In the genomic region with DNA sequence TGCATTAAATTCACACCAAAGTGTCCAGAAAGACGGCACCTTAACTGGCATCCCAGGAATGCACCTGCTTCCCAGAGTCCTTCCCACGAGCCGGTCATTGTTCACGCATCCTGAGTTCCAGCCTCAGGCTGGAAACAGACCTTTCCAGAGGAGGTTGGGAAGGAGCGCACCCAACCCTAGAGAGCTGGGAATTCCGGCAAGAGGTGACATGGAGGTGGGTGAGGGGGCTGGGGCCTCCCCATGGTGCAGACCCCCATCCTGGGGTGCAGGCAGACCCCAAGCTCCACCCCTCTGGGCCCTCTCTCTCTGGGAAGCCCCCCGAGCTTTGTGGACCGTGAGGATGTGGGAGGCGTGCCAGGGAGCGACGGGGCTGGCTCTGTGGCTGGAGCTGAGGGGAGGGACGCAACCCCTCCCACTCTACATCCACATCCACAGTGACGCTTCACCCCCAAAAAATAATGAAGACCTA, we compare ENCODE assay signal across 11 cellular contexts. TPM values are rescaled to one million over a fixed set of nuclear protein-coding genes. Genes with fewer than 3 reads are reported as not detected.
DNase-seq lines count a peak whose midpoint lies in the region; ATAC-seq and TF ChIP-seq lines count a peak whose summit lies in the region.
"Had no signal": no experiment of that assay in that cellular context is flagged by ENCODE, and none has a peak within 500 bp of the region (broad histone marks: within the 10 kb centered on the region; RNA-seq: fewer than 3 reads in every experiment).

No MANE protein-coding gene starts in this region.

- H3K4me1 ChIP-seq in right atrium auricular region (peaks cover 0 to 17% of the 10 kb centered on the region in 2 donors), KMS-11 (ENCODE audit: low read depth, poor library complexity, severe bottlenecking) (peaks cover 23% of the 10 kb centered on the region), BE2C (peaks cover 4% of the 10 kb centered on the region)

- no peaks in the 10 kb centered on the region for H3K36me3 Mint-ChIP-seq in glutamatergic neuron (ENCODE audit: unreplicated experiment)

- peak overlapping the region; percentile 25 for H3K4me3 Mint-ChIP-seq in glutamatergic neuron (ENCODE audit: unreplicated experiment)

- H3K27me3 Mint-ChIP-seq in glutamatergic neuron (ENCODE audit: unreplicated experiment), result peaks cover 8% of the 10 kb centered on the region

- H3K27ac Mint-ChIP-seq in glutamatergic neuron (ENCODE audit: unreplicated experiment), result no peak overlapping the region

- peaks cover 22% of the 10 kb centered on the region for H3K36me3 ChIP-seq in right atrium auricular region
- no peaks in the 10 kb centered on the region for H3K36me3 ChIP-seq in KMS-11 (ENCODE audit: insufficient read depth)
- H3K36me3 ChIP-seq in BE2C, result peaks cover 11% of the 10 kb centered on the region

- intact Hi-C loops in Right ventricle myocardium inferior (cut with DNase I), result loop anchor here (10.0 kb wide), 2 partner anchors 67 to 397 kb away; a partner anchor contains a TSS

- peaks cover 5% of the 10 kb centered on the region for H3K9me3 Mint-ChIP-seq in glutamatergic neuron (ENCODE audit: unreplicated experiment)

- H3K27me3 ChIP-seq in right atrium auricular region, result no peaks in the 10 kb centered on the region
- H3K27me3 ChIP-seq in KMS-11 (ENCODE audit: insufficient read depth, low read depth), result peaks cover 20% of the 10 kb centered on the region
- H3K27me3 ChIP-seq in BE2C, result no peaks in the 10 kb centered on the region

- H3K4me2 ChIP-seq in KMS-11, result peak overlapping the region; percentile 51

- H3K9ac ChIP-seq in KMS-11, result no peak overlapping the region

- no peaks in the 10 kb centered on the region for H3K79me2 ChIP-seq in KMS-11 (ENCODE audit: insufficient read depth, low read depth)

- in situ Hi-C loops in KBM-7 (cut with MboI; ENCODE audit: low pct_unique_long_range_greater_than_20kb, low sequenced_read_pairs), result no loop called here

- peak; percentile 26 for DNase-seq in Right ventricle myocardium inferior (ENCODE audit: missing footprints)
- DNase-seq in right atrium auricular region (ENCODE audit: low spot score), result no peak
- DNase-seq in glutamatergic neuron, result no peak
- DNase-seq in BE2C, result no peak
- DNase-seq in KBM-7, result no peak

- H3K27ac ChIP-seq in right atrium auricular region, result no peak overlapping the region
- H3K27ac ChIP-seq in KMS-11, result no peak overlapping the region
- H3K27ac ChIP-seq: SK-N-MC had no signal

- H3K9me3 ChIP-seq in right atrium auricular region, result no peaks in the 10 kb centered on the region
- no peaks in the 10 kb centered on the region for H3K9me3 ChIP-seq in BE2C

- ATAC-seq in Right ventricle myocardium inferior (no peak), HG03457 (IDR thresholded peaks at IDR 0.05; ENCODE audit: unreplicated experiment) (no peak), HG02973 (IDR thresholded peaks at IDR 0.05; ENCODE audit: unreplicated experiment) (no peak)

- no peaks in the 10 kb centered on the region for H4K20me1 ChIP-seq in KMS-11 (ENCODE audit: insufficient read depth)

- H2AFZ ChIP-seq in KMS-11 (ENCODE audit: low read depth), result no peak overlapping the region

- peaks cover 7% of the 10 kb centered on the region for H3K4me1 Mint-ChIP-seq in glutamatergic neuron (ENCODE audit: low read depth, unreplicated experiment)

- no peak for TF ChIP-seq CTCF in right atrium auricular region (IDR thresholded peaks at IDR 0.05)
- TF ChIP-seq CTCF in KMS-11 (conservative IDR thresholded peaks at IDR 0.05; ENCODE audit: low read depth, low read length), result no peak
- no peak for TF ChIP-seq CTCF in glutamatergic neuron (IDR thresholded peaks at IDR 0.05; ENCODE audit: partially characterized antibody, unreplicated experiment)
- no peak for TF ChIP-seq CTCF in BE2C (IDR thresholded peaks at IDR 0.05; ENCODE audit: low read depth, low read length)

- H3K4me3 ChIP-seq in right atrium auricular region (no peak overlapping the region), KMS-11 (IDR thresholded peaks at IDR 0.05; ENCODE audit: insufficient read depth, low read depth, low read length) (no peak overlapping the region), BE2C (ENCODE audit: low read depth, low read length) (no peak overlapping the region)
- H3K4me3 ChIP-seq: SK-N-MC had no signal

RNA-seq across cellular contexts. Expression of a gene that starts 15.8 kb away (rescaled TPM):
- total RNA-seq in Right ventricle myocardium inferior (40.6 TPM), right atrium auricular region (10 to 100 TPM; 39.0 to 73.3 TPM), glutamatergic neuron (ENCODE audit: unreplicated experiment) (96.3 TPM)
- polyA plus RNA-seq in BE2C (2012; ENCODE audit: insufficient read depth, insufficient read length, low read depth), result 99.0 TPM

RNA-seq across cellular contexts. Expression of a gene that starts 15.9 kb away (rescaled TPM):
- 1.6 TPM for total RNA-seq in Right ventricle myocardium inferior
- total RNA-seq in right atrium auricular region, result 1 to 10 TPM; 1.1 to 2.2 TPM
- 18.0 TPM for total RNA-seq in glutamatergic neuron (ENCODE audit: unreplicated experiment)
- 6.1 TPM for polyA plus RNA-seq in BE2C (2012; ENCODE audit: insufficient read depth, insufficient read length, low read depth)

RNA-seq across cellular contexts. Expression of a gene that starts 28.3 kb away (rescaled TPM):
- total RNA-seq in Right ventricle myocardium inferior, result not detected
- total RNA-seq in right atrium auricular region, result under 1 TPM in 1 of 2 donors, not detected in 1; 0.16 TPM
- total RNA-seq in glutamatergic neuron (ENCODE audit: unreplicated experiment), result 0.39 TPM
- 0.91 TPM for polyA plus RNA-seq in BE2C (2012; ENCODE audit: insufficient read depth, insufficient read length, low read depth)
- total RNA-seq: HT1080, IMR-90 had no signal
- polyA plus RNA-seq: IMR-90 had no signal

RNA-seq across cellular contexts. Expression of a gene that starts 44.7 kb away (rescaled TPM):
- total RNA-seq in Right ventricle myocardium inferior (21.9 TPM), right atrium auricular region (10 to 100 TPM; 13.8 to 20.2 TPM), glutamatergic neuron (ENCODE audit: unreplicated experiment) (56.9 TPM)
- polyA plus RNA-seq in BE2C (2012; ENCODE audit: insufficient read depth, insufficient read length, low read depth), result 147 TPM

RNA-seq across cellular contexts. Expression of a gene that starts 59.8 kb away (rescaled TPM):
- total RNA-seq in Right ventricle myocardium inferior (3.4 TPM), right atrium auricular region (10 to 100 TPM in 1 of 2 donors, 1 to 10 TPM in 1; 5.9 to 12.7 TPM), glutamatergic neuron (ENCODE audit: unreplicated experiment) (18.6 TPM)
- polyA plus RNA-seq in BE2C (2012; ENCODE audit: insufficient read depth, insufficient read length, low read depth), result 16.8 TPM
